33 cellular contexts compared by ENCODE assay signal in genomic region chr2:136085810-136086209, GRCh38. TPM values are rescaled to one million over a fixed set of nuclear protein-coding genes. Genes with fewer than 3 reads are reported as not detected.
DNase-seq lines count a peak whose midpoint lies in the region; ATAC-seq, FAIRE-seq and TF ChIP-seq lines count a peak whose summit lies in the region.
"Had no signal": no experiment of that assay in that cellular context is flagged by ENCODE, and none has a peak within 500 bp of the region (broad histone marks: within the 10 kb centered on the region; RNA-seq: fewer than 3 reads in every experiment).

No MANE protein-coding gene starts in this region.

- 42% methylated on average over 4 of the region's 4 CpGs for WGBS in A549 (ENCODE audit: missing lambda C conversion rate)
- 37% methylated on average over 4 of the region's 4 CpGs for WGBS in SK-N-SH (ENCODE audit: low lambda C conversion rate)

- H3K27me3 ChIP-seq in adipocyte (replicated peaks; ENCODE audit: control insufficient read depth, insufficient read depth, low read length) (no peaks in the 10 kb centered on the region), SK-N-SH (ENCODE audit: insufficient read depth) (no peaks in the 10 kb centered on the region)
- H3K27me3 ChIP-seq: ascending aorta, BE2C, cardiac muscle cell, colonic mucosa, suprapubic skin had no signal

- H3K27ac ChIP-seq in A549 (peak overlapping the region in 1 of 2 experiments; percentile 32; a peak in 1 of 6 replicates), SK-N-SH (ENCODE audit: low read depth in 2 of 2, low read length in 1 of 2) (no peak overlapping the region)
- H3K27ac ChIP-seq: ascending aorta, cardiac muscle cell, colonic mucosa, GM23248, suprapubic skin, VCaP had no signal

- CTCF ChIA-PET in A549 (lab: Yijun Ruan, JAX) (no interaction called here), SK-N-SH (lab: Yijun Ruan, JAX) (interaction anchor here (0.6 to 0.7 kb wide), 2 partner anchors 31 to 255 kb away, joined by 3 read pairs; no protein-coding TSS in a partner anchor)

- TF ChIP-seq CTCF in A549 (IDR thresholded peaks at IDR 0.05) (no peak), neural crest cell (conservative IDR thresholded peaks at IDR 0.05) (no peak), SK-N-SH (IDR thresholded peaks at IDR 0.05) (no peak)

- TF ChIP-seq POLR2A in A549 (IDR thresholded peaks at IDR 0.05; ENCODE audit: low read length), result no peak

- H3K4me1 Mint-ChIP-seq in neural crest cell, result peaks cover 38% of the 10 kb centered on the region

- H4K20me1 ChIP-seq in SK-N-SH (ENCODE audit: insufficient read depth), result no peaks in the 10 kb centered on the region

- H3K27me3 Mint-ChIP-seq in neural crest cell (ENCODE audit: low read depth), result no peaks in the 10 kb centered on the region
- H3K27me3 Mint-ChIP-seq: activated naive CD8-positive, alpha-beta T cell treated with anti-CD3 and anti-CD28 coated beads for 36 hours; CD8-positive, alpha-beta memory T cell had no signal

- H3K36me3 ChIP-seq in adipocyte (ENCODE audit: control insufficient read depth, insufficient read depth, low read length, severe bottlenecking) (no peaks in the 10 kb centered on the region), SK-N-SH (replicated peaks in 1 of 2; ENCODE audit: control insufficient read depth in 1 of 2, insufficient read depth in 2 of 2, low read length in 1 of 2) (no peaks in the 10 kb centered on the region)
- H3K36me3 ChIP-seq: ascending aorta, BE2C, cardiac muscle cell, colonic mucosa, suprapubic skin had no signal

- H3K36me3 Mint-ChIP-seq in neural crest cell (ENCODE audit: low read depth), result no peaks in the 10 kb centered on the region
- H3K36me3 Mint-ChIP-seq: activated naive CD8-positive, alpha-beta T cell treated with anti-CD3 and anti-CD28 coated beads for 36 hours; CD8-positive, alpha-beta memory T cell had no signal

- H3K79me2 ChIP-seq in SK-N-SH (ENCODE audit: insufficient read depth), result no peaks in the 10 kb centered on the region

- FAIRE-seq in A549 (lab: Jason Lieb, UNC) (no peak), urothelium cell line (lab: Jason Lieb, UNC) (no peak)
- FAIRE-seq: G401.6, islet of Langerhans, RCC 7860 had no signal

- H3K9me3 ChIP-seq in A549 (no peaks in the 10 kb centered on the region), adipocyte (ENCODE audit: control insufficient read depth, low read length) (no peaks in the 10 kb centered on the region), SK-N-SH (no peaks in the 10 kb centered on the region)
- H3K9me3 ChIP-seq: ascending aorta, BE2C, colonic mucosa, suprapubic skin had no signal

- peaks cover 8% of the 10 kb centered on the region for H3K9me3 Mint-ChIP-seq in neural crest cell
- H3K9me3 Mint-ChIP-seq: activated naive CD8-positive, alpha-beta T cell treated with anti-CD3 and anti-CD28 coated beads for 36 hours; CD8-positive, alpha-beta memory T cell had no signal

- H3K4me2 ChIP-seq in A549 (peak overlapping the region; percentile 33), SK-N-SH (no peak overlapping the region)

- DNase-seq in A549 (ENCODE audit: low read depth in 1 of 2, low spot score in 1 of 2) (peak in 1 of 2 experiments; percentile 6), ELR (ENCODE audit: low read depth) (peak; percentile 13), adipocyte (ENCODE audit: low read depth) (peak; percentile 19), neural crest cell (ENCODE audit: low read depth, low spot score) (no peak), urothelium cell line (ENCODE audit: low spot score) (no peak), SK-N-SH (no peak)
- DNase-seq: ACHN; activated CD4-positive, alpha-beta T cell treated with anti-CD3 and anti-CD28 coated beads for 4 hours; activated effector memory CD4-positive, alpha-beta T cell treated with Interleukin-2 at 50 U/mL for 16 hours; activated naive CD8-positive, alpha-beta T cell treated with anti-CD3 and anti-CD28 coated beads for 36 hours; BE2C; CD8-positive, alpha-beta memory T cell; colonic mucosa; effector CD8-positive, alpha-beta T cell; GM23248; NCI-H1048; NCI-H1694; NCI-H446; NCI-H774; posterior cingulate gyrus; SIG-M5; stimulated activated naive CD4-positive, alpha-beta T cell treated with Interleukin-2 at 50 U/mL for 16 hours; SW 1271; T-helper 9 cell had no signal

- no peak overlapping the region for H2AFZ ChIP-seq in SK-N-SH (ENCODE audit: low read depth)
- H2AFZ ChIP-seq: GM23248 had no signal

- H3K4me3 ChIP-seq in A549 (no peak overlapping the region), adipocyte (ENCODE audit: low read length) (no peak overlapping the region), SK-N-SH (ENCODE audit: low read depth in 2 of 2, low read length in 1 of 2) (no peak overlapping the region)
- H3K4me3 ChIP-seq: ascending aorta, cardiac muscle cell, colonic mucosa, GM23248, suprapubic skin had no signal

- peak overlapping the region; percentile 93 for H3K27ac Mint-ChIP-seq in neural crest cell (ENCODE audit: unreplicated experiment)
- H3K27ac Mint-ChIP-seq: activated naive CD8-positive, alpha-beta T cell treated with anti-CD3 and anti-CD28 coated beads for 36 hours had no signal

- TF ChIP-seq RAD21 in A549 (conservative IDR thresholded peaks at IDR 0.05 in 1 of 2, IDR thresholded peaks at IDR 0.05 in 1 of 2) (no peak), SK-N-SH (IDR thresholded peaks at IDR 0.05; ENCODE audit: low read length) (no peak)

- no peak overlapping the region for H3K4me3 Mint-ChIP-seq in neural crest cell
- H3K4me3 Mint-ChIP-seq: activated naive CD8-positive, alpha-beta T cell treated with anti-CD3 and anti-CD28 coated beads for 36 hours; CD8-positive, alpha-beta memory T cell had no signal

- no peaks in the 10 kb centered on the region for H3K9me2 ChIP-seq in SK-N-SH

- H3F3A ChIP-seq in SK-N-SH (replicated peaks; ENCODE audit: insufficient read depth), result no peaks in the 10 kb centered on the region

- H3K9ac ChIP-seq in adipocyte (ENCODE audit: low read length) (no peak overlapping the region), SK-N-SH (no peak overlapping the region)
- H3K9ac ChIP-seq: GM23248 had no signal

- H3K4me1 ChIP-seq in A549 (peaks cover 9% of the 10 kb centered on the region; the same call in 2 of the 3 replicates), adipocyte (ENCODE audit: control insufficient read depth, insufficient read depth, low read length) (no peaks in the 10 kb centered on the region), SK-N-SH (ENCODE audit: control insufficient read depth in 1 of 2, insufficient read depth in 2 of 2, low read depth in 1 of 2, low read length in 1 of 2) (no peaks in the 10 kb centered on the region; a peak in 1 of 4 replicates)
- H3K4me1 ChIP-seq: ascending aorta, BE2C, colonic mucosa, suprapubic skin had no signal

- POLR2A ChIA-PET in A549 (lab: Yijun Ruan, JAX), result no interaction called here
- POLR2A ChIA-PET in SK-N-SH (lab: Yijun Ruan, JAX), result no interaction called here

- ATAC-seq in A549 (peak in 1 of 2 experiments; percentile 69; a peak in 3 of 6 replicates), GM18867 (IDR thresholded peaks at IDR 0.05; ENCODE audit: unreplicated experiment) (no peak)
- ATAC-seq: left lobe of liver had no signal

- TF ChIP-seq EP300 in A549 (IDR thresholded peaks at IDR 0.05) (no peak), SK-N-SH (IDR thresholded peaks at IDR 0.05; ENCODE audit: borderline replicate concordance in 1 of 2, low read depth in 1 of 2, low read length in 1 of 2) (no peak)

TF ChIP-seq in A549, 52 proteins besides CTCF, POLR2A, EP300 and RAD21:
- TF ChIP-seq TP53 (CRISPR knock-in tag; IDR thresholded peaks at IDR 0.05), result no peak
- no peak for TF ChIP-seq NPAS2 (CRISPR knock-in tag; IDR thresholded peaks at IDR 0.05; ENCODE audit: borderline replicate concordance)
- no peak for TF ChIP-seq MYC (IDR thresholded peaks at IDR 0.05; ENCODE audit: borderline replicate concordance, low read length)
- TF ChIP-seq BCL3 (IDR thresholded peaks at IDR 0.05), result no peak

TF ChIP-seq in SK-N-SH, 30 proteins besides CTCF, POLR2A, EP300 and RAD21 (continues in another document):
- TF ChIP-seq NRF1 (IDR thresholded peaks at IDR 0.05; ENCODE audit: low read depth, low read length), result no peak
- no peak for TF ChIP-seq FOXJ3 (CRISPR knock-in tag; IDR thresholded peaks at IDR 0.05)
- TF ChIP-seq POLR2AphosphoS5 (IDR thresholded peaks at IDR 0.05; ENCODE audit: low read depth, low read length), result no peak
- TF ChIP-seq TCF12 (IDR thresholded peaks at IDR 0.05), result no peak
- TF ChIP-seq MAX (IDR thresholded peaks at IDR 0.05; ENCODE audit: low read depth), result no peak
- TF ChIP-seq RXRA (IDR thresholded peaks at IDR 0.05; ENCODE audit: borderline replicate concordance, low read depth), result no peak
- no peak for TF ChIP-seq USF2 (IDR thresholded peaks at IDR 0.05; ENCODE audit: borderline replicate concordance, low read depth, low read length)
- no peak for TF ChIP-seq FOSL2 (IDR thresholded peaks at IDR 0.05; ENCODE audit: borderline replicate concordance, low read depth)
- no peak for TF ChIP-seq USF1 (IDR thresholded peaks at IDR 0.05; ENCODE audit: borderline replicate concordance, low read depth)
- TF ChIP-seq FOXM1 (IDR thresholded peaks at IDR 0.05; ENCODE audit: low read depth), result no peak
- no peak for TF ChIP-seq GATA2 (CRISPR knock-in tag; IDR thresholded peaks at IDR 0.05)

RNA-seq across cellular contexts. Expression of gene CXCR4, which starts 32.1 kb away (rescaled TPM):
- polyA plus RNA-seq in A549 (2011; rRNA removed) (0.16 and 0.61 TPM in 2 replicates), A549 (2017; fragmentation: RNase III; extraction: RNeasy Plus Mini Kit Qiagen cat#74134 plus additional on column Dnase treatment) (0.09 to 0.12 TPM (median 0.12 TPM) in 3 replicates), SK-N-SH (2012; rRNA removed) (0.48 and 1.3 TPM in 2 replicates)
- polyA plus RNA-seq in A549 (2012; cell fraction: cytosol; rRNA removed), result 0.13 and 0.22 TPM in 2 replicates
- 0.20 and 0.47 TPM in 2 replicates for polyA plus RNA-seq in A549 (2012; cell fraction: nucleus; rRNA removed)
- polyA minus RNA-seq in A549 (2011; rRNA and poly(A)+ RNA removed), result 0.45 and 0.73 TPM in 2 replicates
- 37.5 and 39.5 TPM in 2 replicates for total RNA-seq in neural crest cell
- 0.90 and 1.8 TPM in 2 replicates for polyA plus RNA-seq in SK-N-SH (2012; cell fraction: cytosol; rRNA removed)
- 0.31 and 0.35 TPM in 2 replicates for polyA plus RNA-seq in SK-N-SH (2012; cell fraction: nucleus; rRNA removed)
- total RNA-seq: GM23248 had no signal

Comparison
In these comparisons a context has a peak if more than half of its experiments do, and no peak if none do; other contexts are left out.
1. DNase-seq: peak in ELR (single experiment) and adipocyte (single experiment); none in neural crest cell (single experiment), urothelium cell line (single experiment) and SK-N-SH (single experiment).